ENCODE assay signal across 8 cellular contexts in genomic region chr15:26889298-26889898, GRCh38. TPM values are rescaled to one million over a fixed set of nuclear protein-coding genes. Genes with fewer than 3 reads are reported as not detected.
DNase-seq lines count a peak whose midpoint lies in the region; ATAC-seq, FAIRE-seq and TF ChIP-seq lines count a peak whose summit lies in the region.

No MANE protein-coding gene starts in this region.

- WGBS in thyroid gland, 2 donors, result 20 to 21% methylated on average over 5 of the region's 5 CpGs

- H3K27ac ChIP-seq in right atrium auricular region, result no peak overlapping the region
- no peak overlapping the region for H3K27ac ChIP-seq in SU-DHL-6 (ENCODE audit: low read depth, low read length)
- no peak overlapping the region for H3K27ac ChIP-seq in coronary artery
- H3K27ac ChIP-seq in thyroid gland, result no peak overlapping the region

- TF ChIP-seq POLR2A in thyroid gland (IDR thresholded peaks at IDR 0.05), result no peak

- no peak for ATAC-seq in Right ventricle myocardium inferior

- H4K20me1 ChIP-seq in SU-DHL-6 (ENCODE audit: low read depth, low read length), result no peaks in the 10 kb centered on the region

- no peak overlapping the region for H3K9ac ChIP-seq in SU-DHL-6 (ENCODE audit: low read length)

- no peaks in the 10 kb centered on the region for H3K9me2 ChIP-seq in SU-DHL-6 (replicated peaks; ENCODE audit: insufficient read depth, low read length)

- H3K4me2 ChIP-seq in SU-DHL-6 (ENCODE audit: low read depth, low read length, poor library complexity, severe bottlenecking), result no peak overlapping the region

- DNase-seq in right atrium auricular region (ENCODE audit: low spot score), result no peak
- DNase-seq in Right ventricle myocardium inferior (ENCODE audit: missing footprints), result no peak
- DNase-seq in NCI-H1092 (lab: John Stamatoyannopoulos, UW), result peak; percentile 13
- no peak for DNase-seq in coronary artery (ENCODE audit: low spot score)
- peak; percentile 83 for DNase-seq in midbrain (lab: John Stamatoyannopoulos, UW)
- peak; percentile 54 to 55 for DNase-seq in thyroid gland
- no peak for DNase-seq in GM19239 (ENCODE audit: insufficient read length, low spot score)

- no peak for FAIRE-seq in GM19239 (lab: Jason Lieb, UNC)

- TF ChIP-seq CTCF in right atrium auricular region (IDR thresholded peaks at IDR 0.05), result peak; percentile 69 to 85
- TF ChIP-seq CTCF in SU-DHL-6 (IDR thresholded peaks at IDR 0.05; ENCODE audit: insufficient read depth, low read length, poor library complexity, severe bottlenecking), result peak; percentile 54
- TF ChIP-seq CTCF in coronary artery (IDR thresholded peaks at IDR 0.05), result peak; percentile 46
- TF ChIP-seq CTCF in thyroid gland (IDR thresholded peaks at IDR 0.05), result peak; percentile 34 to 84 (median 62)

- no peak overlapping the region for H3K4me3 ChIP-seq in right atrium auricular region
- H3K4me3 ChIP-seq in SU-DHL-6 (ENCODE audit: insufficient read depth, low read length, poor library complexity, severe bottlenecking), result no peak overlapping the region
- no peak overlapping the region for H3K4me3 ChIP-seq in coronary artery
- no peak overlapping the region for H3K4me3 ChIP-seq in thyroid gland (replicated peaks in 1 of 3)

- H3K27me3 ChIP-seq in right atrium auricular region (no peaks in the 10 kb centered on the region), SU-DHL-6 (ENCODE audit: low read length) (no peaks in the 10 kb centered on the region), thyroid gland (no peaks in the 10 kb centered on the region)

- H2AFZ ChIP-seq in SU-DHL-6 (ENCODE audit: low read depth, low read length, severe bottlenecking), result no peak overlapping the region

- H3K36me3 ChIP-seq in right atrium auricular region, result no peaks in the 10 kb centered on the region
- no peaks in the 10 kb centered on the region for H3K36me3 ChIP-seq in SU-DHL-6 (ENCODE audit: low read length)
- H3K36me3 ChIP-seq in thyroid gland, result no peaks in the 10 kb centered on the region

- intact Hi-C loops in Right ventricle myocardium inferior (cut with DNase I) (no loop called here), thyroid gland (cut with DNase I) (no loop called here)

- H3K9me3 ChIP-seq in right atrium auricular region, result no peaks in the 10 kb centered on the region
- no peaks in the 10 kb centered on the region for H3K9me3 ChIP-seq in SU-DHL-6 (ENCODE audit: insufficient read depth, low read length)
- H3K9me3 ChIP-seq in thyroid gland, result no peaks in the 10 kb centered on the region

- no peaks in the 10 kb centered on the region for H3F3A ChIP-seq in SU-DHL-6 (ENCODE audit: insufficient read depth)

- no peaks in the 10 kb centered on the region for H3K79me2 ChIP-seq in SU-DHL-6 (ENCODE audit: insufficient read depth, low read length)

- H3K4me1 ChIP-seq in right atrium auricular region (peaks cover 0 to 11% of the 10 kb centered on the region in 2 donors), thyroid gland (peaks cover 3 to 10% of the 10 kb centered on the region in 2 donors)

RNA-seq across cellular contexts. Expression of gene GABRA5, which starts 22.5 kb away (rescaled TPM):
- total RNA-seq in right atrium auricular region, result under 1 TPM; 0.59 to 0.78 TPM
- total RNA-seq in Right ventricle myocardium inferior, result not detected
- 1 to 10 TPM in 1 of 4 donors, not detected in 3; 5.7 TPM for total RNA-seq in thyroid gland

Comparison
In these comparisons a context has a peak if more than half of its experiments do, and no peak if none do; other contexts are left out.
1. DNase-seq: peak in NCI-H1092 (single experiment), midbrain (single experiment) and thyroid gland (2 of 2); none in right atrium auricular region (single experiment), Right ventricle myocardium inferior (single experiment), coronary artery (single experiment) and GM19239 (single experiment).
2. Peak in every context shown above with its lines, with median percentiles within 50 percentile points of each other: CTCF ChIP-seq.